In genomic region chr2:108575132-108575966, GRCh38 we compare ENCODE assay signal across 9 cellular contexts. TPM values are rescaled to one million over a fixed set of nuclear protein-coding genes. Genes with fewer than 3 reads are reported as not detected.
A peak's percentile ranks its signal among the peaks of the same experiment; 100 is the strongest.
DNase-seq lines count a peak whose midpoint lies in the region; ATAC-seq and TF ChIP-seq lines count a peak whose summit lies in the region.
"Had no signal": no experiment of that assay in that cellular context is flagged by ENCODE, and none has a peak within 500 bp of the region (broad histone marks: within the 10 kb centered on the region; RNA-seq: fewer than 3 reads in every experiment).

No MANE protein-coding gene starts in this region.

- H3K27me3 Mint-ChIP-seq in activated CD4-positive, alpha-beta T cell treated with anti-CD3 and anti-CD28 coated beads for 36 hours = no peaks in the 10 kb centered on the region
- no peaks in the 10 kb centered on the region for H3K27me3 Mint-ChIP-seq in activated naive CD4-positive, alpha-beta T cell treated with anti-CD3 and anti-CD28 coated beads, Interleukin-2, amount 10 ng/mL, durations not matched to agents 7 days and 5 days

- H3K4me1 ChIP-seq in smooth muscle cell (ENCODE audit: low read depth) (peaks cover 34% of the 10 kb centered on the region), esophagus squamous epithelium (peaks cover 0 to 59% (median 22%) of the 10 kb centered on the region in 3 donors)

- WGBS in smooth muscle cell (ENCODE audit: low lambda C conversion rate) = 27% methylated on average over 7 of the region's 7 CpGs
- WGBS in esophagus squamous epithelium, 2 donors = 26 to 36% methylated on average over 7 of the region's 7 CpGs

- no peak overlapping the region for H3K4me3 Mint-ChIP-seq in activated CD4-positive, alpha-beta T cell treated with anti-CD3 and anti-CD28 coated beads for 36 hours
- no peak overlapping the region for H3K4me3 Mint-ChIP-seq in activated naive CD4-positive, alpha-beta T cell treated with anti-CD3 and anti-CD28 coated beads, Interleukin-2, amount 10 ng/mL, durations not matched to agents 7 days and 5 days

- no peaks in the 10 kb centered on the region for H3K36me3 ChIP-seq in smooth muscle cell (ENCODE audit: low read depth)
- H3K36me3 ChIP-seq in esophagus squamous epithelium = no peaks in the 10 kb centered on the region
- H3K36me3 ChIP-seq: BLaER1 treated with 17β-estradiol and CSF1 and Interleukin-3, amounts not matched to agents 10 nM and 100 nM had no signal

- DNase-seq in activated CD4-positive, alpha-beta T cell treated with anti-CD3 and anti-CD28 coated beads for 36 hours = no peak
- DNase-seq in activated CD4-positive, alpha-beta T cell treated with anti-CD3 and anti-CD28 coated beads, Interleukin-2, amount 50 U/mL, for 4 hours = no peak
- DNase-seq in astrocyte of the hippocampus (ENCODE audit: low read depth, low spot score) (peak; percentile 78), smooth muscle cell (lab: John Stamatoyannopoulos, UW; ENCODE audit: unreplicated experiment) (no peak), esophagus squamous epithelium (lab: John Stamatoyannopoulos, UW) (no peak), HK-2 (ENCODE audit: unreplicated experiment) (no peak)
- no peak for DNase-seq in activated naive CD4-positive, alpha-beta T cell treated with anti-CD3 and anti-CD28 coated beads, Interleukin-2, amount 10 ng/mL, durations not matched to agents 7 days and 5 days

- H2AFZ ChIP-seq in smooth muscle cell (ENCODE audit: low read depth) = no peak overlapping the region

- H3K9ac ChIP-seq in smooth muscle cell (ENCODE audit: low read depth) = peak overlapping the region; percentile 19
- H3K9ac ChIP-seq: BLaER1 treated with 17β-estradiol and CSF1 and Interleukin-3, amounts not matched to agents 10 nM and 100 nM had no signal

- peaks cover 93% of the 10 kb centered on the region for H3K79me2 ChIP-seq in smooth muscle cell (ENCODE audit: low read depth)

- H3K27me3 ChIP-seq in smooth muscle cell (ENCODE audit: low read depth) (no peaks in the 10 kb centered on the region), esophagus squamous epithelium (no peaks in the 10 kb centered on the region)
- H3K27me3 ChIP-seq: BLaER1 treated with 17β-estradiol and CSF1 and Interleukin-3, amounts not matched to agents 10 nM and 100 nM had no signal

- peak overlapping the region; percentile 61 for H3K27ac ChIP-seq in smooth muscle cell (ENCODE audit: low read depth)
- H3K27ac ChIP-seq in esophagus squamous epithelium = peak overlapping the region in 1 of 4 donors; percentile 7
- H3K27ac ChIP-seq: BLaER1 treated with 17β-estradiol and CSF1 and Interleukin-3, amounts not matched to agents 10 nM and 100 nM had no signal

- TF ChIP-seq POLR2A in esophagus squamous epithelium (IDR thresholded peaks at IDR 0.05) = no peak

- no peaks in the 10 kb centered on the region for H3K9me3 ChIP-seq in smooth muscle cell (replicated peaks; ENCODE audit: low read depth)
- no peaks in the 10 kb centered on the region for H3K9me3 ChIP-seq in esophagus squamous epithelium
- H3K9me3 ChIP-seq: BLaER1 treated with 17β-estradiol and CSF1 and Interleukin-3, amounts not matched to agents 10 nM and 100 nM had no signal

- no peaks in the 10 kb centered on the region for H3F3A ChIP-seq in smooth muscle cell (ENCODE audit: low read depth)

- peak; percentile 60 for ATAC-seq in activated CD4-positive, alpha-beta T cell treated with anti-CD3 and anti-CD28 coated beads for 36 hours
- ATAC-seq in HG03060 (IDR thresholded peaks at IDR 0.05; ENCODE audit: low read depth, unreplicated experiment) = peak; percentile 74

- H3K27ac Mint-ChIP-seq in activated CD4-positive, alpha-beta T cell treated with anti-CD3 and anti-CD28 coated beads for 36 hours = no peak overlapping the region
- H3K27ac Mint-ChIP-seq in activated naive CD4-positive, alpha-beta T cell treated with anti-CD3 and anti-CD28 coated beads, Interleukin-2, amount 10 ng/mL, durations not matched to agents 7 days and 5 days = no peak overlapping the region

- peaks cover 52% of the 10 kb centered on the region for H4K20me1 ChIP-seq in smooth muscle cell (ENCODE audit: low read depth)

- H3K4me1 Mint-ChIP-seq in activated CD4-positive, alpha-beta T cell treated with anti-CD3 and anti-CD28 coated beads for 36 hours = peaks cover 29% of the 10 kb centered on the region
- H3K4me1 Mint-ChIP-seq in activated naive CD4-positive, alpha-beta T cell treated with anti-CD3 and anti-CD28 coated beads, Interleukin-2, amount 10 ng/mL, durations not matched to agents 7 days and 5 days = no peaks in the 10 kb centered on the region

- intact Hi-C loops in activated CD4-positive, alpha-beta T cell treated with anti-CD3 and anti-CD28 coated beads for 36 hours (cut with DNase I, micrococcal nuclease) = no loop called here
- intact Hi-C loops in esophagus squamous epithelium (cut with DNase I) = no loop called here

- peak overlapping the region; percentile 65 for H3K4me2 ChIP-seq in smooth muscle cell

- POLR2A ChIA-PET in activated CD4-positive, alpha-beta T cell treated with anti-CD3 and anti-CD28 coated beads for 36 hours (lab: Charles Lee) = no interaction called here

- CTCF ChIA-PET in activated CD4-positive, alpha-beta T cell treated with anti-CD3 and anti-CD28 coated beads for 36 hours (lab: Charles Lee) = interaction anchor here (0.5 to 1.4 kb wide), 4 partner anchors 41 to 1098 kb away, joined by 3 read pairs; no protein-coding TSS in a partner anchor
- CTCF ChIA-PET in activated naive CD4-positive, alpha-beta T cell treated with anti-CD3 and anti-CD28 coated beads, Interleukin-2, amount 10 ng/mL, durations not matched to agents 7 days and 5 days (lab: Charles Lee) = interaction anchor here (3.3 kb wide), 1 partner anchor 9 kb away, joined by 14 read pairs; no protein-coding TSS in a partner anchor

- no peaks in the 10 kb centered on the region for H3K36me3 Mint-ChIP-seq in activated CD4-positive, alpha-beta T cell treated with anti-CD3 and anti-CD28 coated beads for 36 hours (ENCODE audit: low read depth)
- no peaks in the 10 kb centered on the region for H3K36me3 Mint-ChIP-seq in activated naive CD4-positive, alpha-beta T cell treated with anti-CD3 and anti-CD28 coated beads, Interleukin-2, amount 10 ng/mL, durations not matched to agents 7 days and 5 days

- H3K4me3 ChIP-seq in smooth muscle cell = no peak overlapping the region
- H3K4me3 ChIP-seq in esophagus squamous epithelium = no peak overlapping the region
- H3K4me3 ChIP-seq: BLaER1 treated with 17β-estradiol and CSF1 and Interleukin-3, amounts not matched to agents 10 nM and 100 nM had no signal

- TF ChIP-seq CTCF in smooth muscle cell (IDR thresholded peaks at IDR 0.05; ENCODE audit: borderline replicate concordance, insufficient read depth, poor library complexity, severe bottlenecking) (no peak), esophagus squamous epithelium (IDR thresholded peaks at IDR 0.05) (no peak)

- H3K9me3 Mint-ChIP-seq in activated CD4-positive, alpha-beta T cell treated with anti-CD3 and anti-CD28 coated beads for 36 hours (ENCODE audit: low read depth) = no peaks in the 10 kb centered on the region
- H3K9me3 Mint-ChIP-seq in activated naive CD4-positive, alpha-beta T cell treated with anti-CD3 and anti-CD28 coated beads, Interleukin-2, amount 10 ng/mL, durations not matched to agents 7 days and 5 days = no peaks in the 10 kb centered on the region

RNA-seq across cellular contexts. Expression of gene LIMS1, which starts 41.1 kb away (rescaled TPM):
- 10 to 100 TPM; 47.5 to 70.3 TPM for total RNA-seq in activated CD4-positive, alpha-beta T cell treated with anti-CD3 and anti-CD28 coated beads for 36 hours
- total RNA-seq in smooth muscle cell (147 and 155 TPM in 2 replicates), esophagus squamous epithelium (10 to 100 TPM; 37.8 to 66.2 (median 54.0) TPM)
- 56.9 and 63.1 TPM in 2 replicates for polyA plus RNA-seq in smooth muscle cell
